ENCODE assay signal across 10 cellular contexts in the genomic region with DNA sequence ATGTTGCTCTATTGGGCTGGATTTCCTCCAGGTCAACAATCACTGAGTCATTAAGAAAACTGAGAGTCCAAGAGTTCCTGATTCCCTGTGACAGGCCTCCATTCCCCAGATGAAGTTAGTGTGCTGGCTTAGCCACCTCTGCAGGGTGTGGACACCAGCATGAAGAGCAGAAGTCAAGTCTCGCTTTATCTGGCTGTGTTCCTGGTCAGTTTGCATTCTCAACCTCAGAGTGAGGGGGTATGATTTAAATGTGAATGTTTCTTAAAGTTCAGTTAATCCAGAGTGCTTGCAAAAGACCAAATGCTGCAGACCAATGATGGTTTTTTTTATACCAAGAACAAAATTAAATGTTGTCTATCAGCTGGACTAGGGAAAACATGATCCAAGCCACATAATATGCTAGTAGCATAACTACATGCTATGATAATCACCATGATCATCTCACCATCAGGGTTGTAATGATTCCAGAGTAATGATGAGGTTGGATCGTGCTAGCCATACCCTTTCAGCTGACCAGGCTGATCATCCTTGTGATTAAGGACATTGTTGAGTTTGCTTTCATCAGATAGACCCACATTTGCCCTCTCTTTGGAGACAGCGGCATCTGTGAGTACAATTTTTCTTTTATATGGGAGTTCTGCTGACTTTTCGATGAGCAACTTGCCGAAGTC.
DNase-seq lines count a peak whose midpoint lies in the region; ATAC-seq, FAIRE-seq and TF ChIP-seq lines count a peak whose summit lies in the region.
"Had no signal": no experiment of that assay in that cellular context is flagged by ENCODE, and none has a peak within 500 bp of the region (broad histone marks: within the 10 kb centered on the region; RNA-seq: fewer than 3 reads in every experiment).

No MANE protein-coding gene starts in this region.

- H3K79me2 ChIP-seq in hepatocyte = no peaks in the 10 kb centered on the region

- H3K27me3 Mint-ChIP-seq in activated B cell treated with CpG ODN at 0.5 μM for 24 hours = no peaks in the 10 kb centered on the region

- H3K36me3 ChIP-seq in hepatocyte (replicated peaks; ENCODE audit: insufficient read depth, low read depth) = no peaks in the 10 kb centered on the region
- H3K36me3 ChIP-seq: thoracic aorta had no signal

- H3K9me3 Mint-ChIP-seq in activated B cell treated with CpG ODN at 0.5 μM for 24 hours = no peaks in the 10 kb centered on the region
- H3K9me3 Mint-ChIP-seq: activated naive CD4-positive, alpha-beta T cell treated with anti-CD3 and anti-CD28 coated beads, Interleukin-2, amount 50 U/mL, for 72 hours had no signal

- no peaks in the 10 kb centered on the region for H3K27me3 ChIP-seq in hepatocyte

- H3K36me3 Mint-ChIP-seq in activated B cell treated with CpG ODN at 0.5 μM for 24 hours (ENCODE audit: low read depth) = no peaks in the 10 kb centered on the region
- H3K36me3 Mint-ChIP-seq: activated naive CD4-positive, alpha-beta T cell treated with anti-CD3 and anti-CD28 coated beads, Interleukin-2, amount 50 U/mL, for 72 hours had no signal

- H3K27ac ChIP-seq in hepatocyte = peak overlapping the region; percentile 61
- H3K27ac ChIP-seq: thoracic aorta had no signal

- H3K4me3 ChIP-seq in hepatocyte = no peak overlapping the region
- H3K4me3 ChIP-seq: thoracic aorta had no signal

- no peak for DNase-seq in activated B cell treated with CpG ODN at 0.5 μM for 24 hours
- peak; percentile 30 for DNase-seq in hepatocyte (ENCODE audit: low spot score)
- no peak for DNase-seq in urothelium cell line (ENCODE audit: low spot score)
- DNase-seq: NCI-H1417 had no signal

- H3K27ac Mint-ChIP-seq in activated B cell treated with CpG ODN at 0.5 μM for 24 hours = no peak overlapping the region
- H3K27ac Mint-ChIP-seq: activated naive CD4-positive, alpha-beta T cell treated with anti-CD3 and anti-CD28 coated beads, Interleukin-2, amount 50 U/mL, for 72 hours had no signal

- POLR2A ChIA-PET in activated B cell treated with CpG ODN at 0.5 μM for 24 hours (lab: Charles Lee) = no interaction called here

- peak; percentile 76 for FAIRE-seq in urothelium cell line (lab: Jason Lieb, UNC)

- H2AFZ ChIP-seq in hepatocyte = no peak overlapping the region

- CTCF ChIA-PET in activated B cell treated with CpG ODN at 0.5 μM for 24 hours (lab: Charles Lee) = no interaction called here

- no peak overlapping the region for H3K4me2 ChIP-seq in hepatocyte

- H3K4me3 Mint-ChIP-seq in activated B cell treated with CpG ODN at 0.5 μM for 24 hours = peak overlapping the region; percentile 25

- peaks cover 22% of the 10 kb centered on the region for H3K4me1 Mint-ChIP-seq in activated B cell treated with CpG ODN at 0.5 μM for 24 hours

- peak; percentile 38 for ATAC-seq in GM21619 (IDR thresholded peaks at IDR 0.05; ENCODE audit: unreplicated experiment)
- ATAC-seq in activated B cell treated with CpG ODN at 0.5 μM for 24 hours (ENCODE audit: low read depth) = no peak
- no peak for ATAC-seq in GM21786 (IDR thresholded peaks at IDR 0.05; ENCODE audit: unreplicated experiment)
- ATAC-seq in GM21737 (IDR thresholded peaks at IDR 0.05; ENCODE audit: unreplicated experiment) = no peak
- no peak for ATAC-seq in GM21576 (IDR thresholded peaks at IDR 0.05; ENCODE audit: unreplicated experiment)
- ATAC-seq: activated naive CD4-positive, alpha-beta T cell treated with anti-CD3 and anti-CD28 coated beads, Interleukin-2, amount 50 U/mL, for 72 hours had no signal

- TF ChIP-seq CTCF in activated B cell treated with CpG ODN at 0.5 μM for 24 hours (IDR thresholded peaks at IDR 0.05) = no peak
- no peak for TF ChIP-seq CTCF in hepatocyte (IDR thresholded peaks at IDR 0.05; ENCODE audit: poor library complexity)

- intact Hi-C loops in activated B cell treated with CpG ODN at 0.5 μM for 24 hours (cut with micrococcal nuclease) = no loop called here

- 89% methylated on average over 5 of the region's 5 CpGs for WGBS in hepatocyte (ENCODE audit: low lambda C conversion rate, missing lambda C conversion rate)

- peaks cover 16% of the 10 kb centered on the region for H3K4me1 ChIP-seq in hepatocyte (ENCODE audit: insufficient read depth)

- no peaks in the 10 kb centered on the region for H4K20me1 ChIP-seq in hepatocyte (ENCODE audit: insufficient read depth, poor library complexity, severe bottlenecking)

- no peaks in the 10 kb centered on the region for H3K9me3 ChIP-seq in hepatocyte (ENCODE audit: low read depth)
- H3K9me3 ChIP-seq: thoracic aorta had no signal

- no peaks in the 10 kb centered on the region for H3K9me2 ChIP-seq in hepatocyte (replicated peaks; ENCODE audit: insufficient read depth)
